8 cellular contexts compared by ENCODE assay signal in the genomic region with DNA sequence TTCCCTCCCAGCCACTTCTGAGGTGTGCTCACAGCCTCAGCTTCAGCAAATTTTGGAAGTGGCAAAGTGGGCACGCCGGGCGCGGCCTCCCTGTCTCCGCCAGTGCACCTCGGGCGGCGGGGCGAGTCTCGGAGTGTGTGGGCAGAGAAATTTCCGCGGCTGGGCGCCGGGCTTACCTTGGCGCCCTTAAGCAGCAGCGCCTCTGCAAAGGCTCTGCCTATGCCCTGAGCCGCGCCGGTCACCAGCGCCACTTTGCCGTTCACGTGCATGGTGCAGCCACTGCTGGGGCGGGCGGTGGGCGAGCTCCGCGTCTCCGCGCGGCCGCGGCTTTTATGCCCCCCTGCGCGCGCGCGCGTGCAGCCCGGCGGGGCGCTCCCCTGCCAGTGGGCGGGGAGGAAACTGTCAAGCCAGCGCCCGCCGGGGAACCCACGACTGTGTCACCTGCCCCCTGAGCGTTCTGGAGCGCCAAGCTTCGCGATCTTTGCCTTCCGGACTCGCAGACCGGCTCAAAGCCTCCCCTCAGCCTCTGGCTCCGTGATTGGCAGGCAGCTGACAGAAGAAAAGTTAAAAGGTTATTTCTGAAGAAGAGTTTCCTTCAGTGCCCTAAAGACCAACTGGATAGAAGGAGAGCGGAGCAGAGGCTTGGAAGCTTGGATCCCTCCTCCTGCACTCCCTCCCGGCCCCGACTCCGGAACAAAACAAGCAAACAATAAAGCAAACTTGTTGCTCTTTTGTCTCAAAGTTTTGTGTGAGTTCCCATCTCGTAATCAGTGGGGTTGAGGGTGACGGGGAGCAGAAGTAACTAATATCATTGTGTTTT. TPM values are rescaled to one million over a fixed set of nuclear protein-coding genes. Genes with fewer than 3 reads are reported as not detected.
A peak's percentile ranks its signal among the peaks of the same experiment; 100 is the strongest.
DNase-seq lines count a peak whose midpoint lies in the region; ATAC-seq and TF ChIP-seq lines count a peak whose summit lies in the region.

A gene (minus strand): TSS at position 306 of the 820 bp plus-strand sequence. CDS start 37 bp downstream, at position 269.

- H3K27me3 ChIP-seq in RWPE2 (ENCODE audit: insufficient read depth, poor library complexity, severe bottlenecking) = peaks cover 6% of the 10 kb centered on the region
- H3K27me3 ChIP-seq in prostate gland (replicated peaks; ENCODE audit: insufficient read depth) = no peaks in the 10 kb centered on the region
- no peaks in the 10 kb centered on the region for H3K27me3 ChIP-seq in aorta (ENCODE audit: control insufficient read depth in 1 of 2, insufficient read depth in 2 of 2, low read length in 1 of 2)

- peak; percentile 14 for DNase-seq in A172 (ENCODE audit: low spot score)
- no peak for DNase-seq in RWPE2 (ENCODE audit: low spot score)
- peak; percentile 61 for DNase-seq in activated naive CD4-positive, alpha-beta T cell treated with Interleukin-2 at 50 U/mL for 16 hours
- peak; percentile 78 for DNase-seq in cardiac septum (ENCODE audit: low spot score)
- peak; percentile 44 for DNase-seq in prostate gland (ENCODE audit: low spot score)
- peak; percentile 67 to 81 for DNase-seq in aorta

- H3K4me3 ChIP-seq in RWPE2 (ENCODE audit: severe bottlenecking) = peak within 1 kb of the TSS; percentile 41
- H3K4me3 ChIP-seq in prostate gland = peak within 1 kb of the TSS; percentile 50 to 55
- peak within 1 kb of the TSS; percentile 56 to 61 for H3K4me3 ChIP-seq in aorta (ENCODE audit: low read length in 2 of 2)

- ATAC-seq in GM18909 (IDR thresholded peaks at IDR 0.05; ENCODE audit: poor library complexity, unreplicated experiment) = peak; percentile 82
- ATAC-seq in HG03280 (IDR thresholded peaks at IDR 0.05; ENCODE audit: unreplicated experiment) = peak; percentile 76
- peak; percentile 74 for ATAC-seq in RWPE2 (ENCODE audit: low read depth)
- peak; percentile 66 for ATAC-seq in aorta (ENCODE audit: low FRiP score)

- TF ChIP-seq POLR2A in prostate gland (IDR thresholded peaks at IDR 0.05) = no peak

- TF ChIP-seq CTCF in RWPE2 (IDR thresholded peaks at IDR 0.05; ENCODE audit: poor library complexity, severe bottlenecking) (no peak), prostate gland (IDR thresholded peaks at IDR 0.05) (no peak)

- H3K27ac ChIP-seq in RWPE2 (ENCODE audit: poor library complexity, severe bottlenecking) (no peak within 1 kb of the TSS), prostate gland (peak within 1 kb of the TSS; percentile 28 to 44), aorta (ENCODE audit: low read depth in 1 of 2, low read length in 2 of 2) (no peak within 1 kb of the TSS)

- H3K9me3 ChIP-seq in RWPE2 (ENCODE audit: severe bottlenecking) (no peaks in the 10 kb centered on the region), prostate gland (no peaks in the 10 kb centered on the region), aorta (ENCODE audit: control insufficient read depth, low read length) (no peaks in the 10 kb centered on the region)

- H3K4me1 ChIP-seq in RWPE2 (ENCODE audit: insufficient read depth, poor library complexity, severe bottlenecking) = no peaks in the 10 kb centered on the region
- H3K4me1 ChIP-seq in prostate gland (replicated peaks) = no peaks in the 10 kb centered on the region
- no peaks in the 10 kb centered on the region for H3K4me1 ChIP-seq in aorta (ENCODE audit: control insufficient read depth in 1 of 2, insufficient read depth in 2 of 2, low read length in 2 of 2)

- intact Hi-C loops in cardiac septum (cut with DNase I) (no loop called here), prostate gland (cut with DNase I) (loop anchor here (10.0 kb wide), 1 partner anchor 128 kb away; no protein-coding TSS in a partner anchor), aorta (cut with DNase I) (no loop called here)

- H3K36me3 ChIP-seq in RWPE2 (ENCODE audit: low read depth) (no peaks in the 10 kb centered on the region), prostate gland (no peaks in the 10 kb centered on the region), aorta (ENCODE audit: control insufficient read depth in 1 of 2, insufficient read depth in 2 of 2, low read length in 1 of 2) (no peaks in the 10 kb centered on the region)

- under 1% methylated on average over 44 of the region's 60 CpGs for WGBS in prostate gland
- WGBS in aorta, 2 donors = 0 to 1% methylated on average over 54 to 60 of the region's 60 CpGs

RNA-seq across cellular contexts. Expression of the gene that starts here (rescaled TPM):
- 1.0 and 1.3 TPM in 2 replicates for total RNA-seq in A172 (2014; rRNA removed; shearing (Covaris generic))
- total RNA-seq in cardiac septum = 2.4 TPM
- total RNA-seq in prostate gland = 10 to 100 TPM in 1 of 2 donors, 1 to 10 TPM in 1; 6.5 to 37.7 TPM
- 1 to 10 TPM; 5.2 to 9.7 TPM for total RNA-seq in aorta
- 10 to 100 TPM in 1 of 2 donors, 1 to 10 TPM in 1; 1.6 to 89.7 TPM for polyA plus RNA-seq in aorta

Comparison
In these comparisons a context has a peak if more than half of its experiments do, and no peak if none do; other contexts are left out.
1. H3K27ac ChIP-seq: peak in prostate gland (2 of 2); none in RWPE2 (single experiment) and aorta (0 of 2).
2. Peak in every context shown above with its lines, with median percentiles within 50 percentile points of each other: ATAC-seq and H3K4me3 ChIP-seq.